Comparison of ENCODE assay signal across 1 cellular context in the genomic region with DNA sequence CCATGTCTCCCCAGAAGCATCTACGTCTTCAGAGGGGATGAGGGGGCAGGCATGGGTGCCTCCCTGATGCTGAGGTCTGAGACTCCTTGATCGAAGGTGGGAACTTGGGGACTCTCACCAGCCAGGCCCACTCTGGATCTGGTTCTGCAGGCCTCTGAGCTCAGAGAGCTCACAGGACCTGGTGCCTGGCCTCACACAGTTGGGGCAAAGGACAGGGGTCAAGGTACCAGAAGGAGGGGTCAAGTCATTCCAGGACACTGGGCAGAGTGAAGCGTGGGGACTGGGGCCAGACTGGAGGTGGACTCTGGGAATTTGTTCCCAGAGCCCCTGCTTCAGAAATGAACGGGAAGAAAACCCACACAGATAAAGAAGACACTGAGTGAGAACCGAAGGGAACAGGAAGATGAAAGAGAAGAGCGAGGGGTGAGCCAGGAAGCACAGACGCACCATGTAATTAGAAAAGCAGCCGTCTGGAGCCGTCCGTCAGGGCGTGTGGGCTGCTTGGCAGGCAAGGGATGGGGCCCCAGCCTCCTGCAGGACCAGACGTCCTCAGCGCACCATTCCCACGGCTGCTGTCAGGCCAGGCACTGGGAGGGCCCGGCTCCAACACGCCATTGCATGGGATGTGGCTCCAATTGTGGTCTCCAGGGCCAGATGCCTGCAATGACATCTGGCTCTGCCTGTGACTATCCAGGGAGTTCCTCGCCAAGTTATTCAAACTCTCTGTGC.
TF ChIP-seq lines count a peak whose summit lies in the region.

No MANE protein-coding gene starts in this region.

TF ChIP-seq in HepG2, 621 proteins besides CTCF, POLR2A, EP300 and RAD21:
- TF ChIP-seq, protein P1, sequence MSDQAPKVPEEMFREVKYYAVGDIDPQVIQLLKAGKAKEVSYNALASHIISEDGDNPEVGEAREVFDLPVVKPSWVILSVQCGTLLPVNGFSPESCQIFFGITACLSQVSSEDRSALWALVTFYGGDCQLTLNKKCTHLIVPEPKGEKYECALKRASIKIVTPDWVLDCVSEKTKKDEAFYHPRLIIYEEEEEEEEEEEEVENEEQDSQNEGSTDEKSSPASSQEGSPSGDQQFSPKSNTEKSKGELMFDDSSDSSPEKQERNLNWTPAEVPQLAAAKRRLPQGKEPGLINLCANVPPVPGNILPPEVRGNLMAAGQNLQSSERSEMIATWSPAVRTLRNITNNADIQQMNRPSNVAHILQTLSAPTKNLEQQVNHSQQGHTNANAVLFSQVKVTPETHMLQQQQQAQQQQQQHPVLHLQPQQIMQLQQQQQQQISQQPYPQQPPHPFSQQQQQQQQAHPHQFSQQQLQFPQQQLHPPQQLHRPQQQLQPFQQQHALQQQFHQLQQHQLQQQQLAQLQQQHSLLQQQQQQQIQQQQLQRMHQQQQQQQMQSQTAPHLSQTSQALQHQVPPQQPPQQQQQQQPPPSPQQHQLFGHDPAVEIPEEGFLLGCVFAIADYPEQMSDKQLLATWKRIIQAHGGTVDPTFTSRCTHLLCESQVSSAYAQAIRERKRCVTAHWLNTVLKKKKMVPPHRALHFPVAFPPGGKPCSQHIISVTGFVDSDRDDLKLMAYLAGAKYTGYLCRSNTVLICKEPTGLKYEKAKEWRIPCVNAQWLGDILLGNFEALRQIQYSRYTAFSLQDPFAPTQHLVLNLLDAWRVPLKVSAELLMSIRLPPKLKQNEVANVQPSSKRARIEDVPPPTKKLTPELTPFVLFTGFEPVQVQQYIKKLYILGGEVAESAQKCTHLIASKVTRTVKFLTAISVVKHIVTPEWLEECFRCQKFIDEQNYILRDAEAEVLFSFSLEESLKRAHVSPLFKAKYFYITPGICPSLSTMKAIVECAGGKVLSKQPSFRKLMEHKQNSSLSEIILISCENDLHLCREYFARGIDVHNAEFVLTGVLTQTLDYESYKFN (CRISPR knock-in tag; conservative IDR thresholded peaks at IDR 0.05) = 0 out of 2 replicates have a peak, but pooled peaks have one; percentile 17
- TF ChIP-seq, protein P2, sequence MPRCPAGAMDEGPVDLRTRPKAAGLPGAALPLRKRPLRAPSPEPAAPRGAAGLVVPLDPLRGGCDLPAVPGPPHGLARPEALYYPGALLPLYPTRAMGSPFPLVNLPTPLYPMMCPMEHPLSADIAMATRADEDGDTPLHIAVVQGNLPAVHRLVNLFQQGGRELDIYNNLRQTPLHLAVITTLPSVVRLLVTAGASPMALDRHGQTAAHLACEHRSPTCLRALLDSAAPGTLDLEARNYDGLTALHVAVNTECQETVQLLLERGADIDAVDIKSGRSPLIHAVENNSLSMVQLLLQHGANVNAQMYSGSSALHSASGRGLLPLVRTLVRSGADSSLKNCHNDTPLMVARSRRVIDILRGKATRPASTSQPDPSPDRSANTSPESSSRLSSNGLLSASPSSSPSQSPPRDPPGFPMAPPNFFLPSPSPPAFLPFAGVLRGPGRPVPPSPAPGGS (CRISPR knock-in tag; IDR thresholded peaks at IDR 0.05) = no peak
- no peak for TF ChIP-seq TARDBP (CRISPR knock-in tag; IDR thresholded peaks at IDR 0.05)
- TF ChIP-seq AGO1 (IDR thresholded peaks at IDR 0.05; ENCODE audit: low read depth, low read length, poor library complexity, severe bottlenecking) = no peak
- no peak for TF ChIP-seq ZNF335 (CRISPR knock-in tag; IDR thresholded peaks at IDR 0.05)
- TF ChIP-seq, protein P3, sequence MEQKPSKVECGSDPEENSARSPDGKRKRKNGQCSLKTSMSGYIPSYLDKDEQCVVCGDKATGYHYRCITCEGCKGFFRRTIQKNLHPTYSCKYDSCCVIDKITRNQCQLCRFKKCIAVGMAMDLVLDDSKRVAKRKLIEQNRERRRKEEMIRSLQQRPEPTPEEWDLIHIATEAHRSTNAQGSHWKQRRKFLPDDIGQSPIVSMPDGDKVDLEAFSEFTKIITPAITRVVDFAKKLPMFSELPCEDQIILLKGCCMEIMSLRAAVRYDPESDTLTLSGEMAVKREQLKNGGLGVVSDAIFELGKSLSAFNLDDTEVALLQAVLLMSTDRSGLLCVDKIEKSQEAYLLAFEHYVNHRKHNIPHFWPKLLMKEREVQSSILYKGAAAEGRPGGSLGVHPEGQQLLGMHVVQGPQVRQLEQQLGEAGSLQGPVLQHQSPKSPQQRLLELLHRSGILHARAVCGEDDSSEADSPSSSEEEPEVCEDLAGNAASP (CRISPR knock-in tag; IDR thresholded peaks at IDR 0.05; ENCODE audit: borderline replicate concordance) = peak; percentile 82; the same call in 1 of the 2 replicates
- TF ChIP-seq RXRA (CRISPR knock-in tag; IDR thresholded peaks at IDR 0.05) = peak; percentile 24; the same call in 1 of the 2 replicates
- TF ChIP-seq ZNF460 (CRISPR knock-in tag; IDR thresholded peaks at IDR 0.05; ENCODE audit: borderline replicate concordance) = no peak
- no peak for TF ChIP-seq NCOA1 (CRISPR knock-in tag; IDR thresholded peaks at IDR 0.05)
- TF ChIP-seq, protein P4, sequence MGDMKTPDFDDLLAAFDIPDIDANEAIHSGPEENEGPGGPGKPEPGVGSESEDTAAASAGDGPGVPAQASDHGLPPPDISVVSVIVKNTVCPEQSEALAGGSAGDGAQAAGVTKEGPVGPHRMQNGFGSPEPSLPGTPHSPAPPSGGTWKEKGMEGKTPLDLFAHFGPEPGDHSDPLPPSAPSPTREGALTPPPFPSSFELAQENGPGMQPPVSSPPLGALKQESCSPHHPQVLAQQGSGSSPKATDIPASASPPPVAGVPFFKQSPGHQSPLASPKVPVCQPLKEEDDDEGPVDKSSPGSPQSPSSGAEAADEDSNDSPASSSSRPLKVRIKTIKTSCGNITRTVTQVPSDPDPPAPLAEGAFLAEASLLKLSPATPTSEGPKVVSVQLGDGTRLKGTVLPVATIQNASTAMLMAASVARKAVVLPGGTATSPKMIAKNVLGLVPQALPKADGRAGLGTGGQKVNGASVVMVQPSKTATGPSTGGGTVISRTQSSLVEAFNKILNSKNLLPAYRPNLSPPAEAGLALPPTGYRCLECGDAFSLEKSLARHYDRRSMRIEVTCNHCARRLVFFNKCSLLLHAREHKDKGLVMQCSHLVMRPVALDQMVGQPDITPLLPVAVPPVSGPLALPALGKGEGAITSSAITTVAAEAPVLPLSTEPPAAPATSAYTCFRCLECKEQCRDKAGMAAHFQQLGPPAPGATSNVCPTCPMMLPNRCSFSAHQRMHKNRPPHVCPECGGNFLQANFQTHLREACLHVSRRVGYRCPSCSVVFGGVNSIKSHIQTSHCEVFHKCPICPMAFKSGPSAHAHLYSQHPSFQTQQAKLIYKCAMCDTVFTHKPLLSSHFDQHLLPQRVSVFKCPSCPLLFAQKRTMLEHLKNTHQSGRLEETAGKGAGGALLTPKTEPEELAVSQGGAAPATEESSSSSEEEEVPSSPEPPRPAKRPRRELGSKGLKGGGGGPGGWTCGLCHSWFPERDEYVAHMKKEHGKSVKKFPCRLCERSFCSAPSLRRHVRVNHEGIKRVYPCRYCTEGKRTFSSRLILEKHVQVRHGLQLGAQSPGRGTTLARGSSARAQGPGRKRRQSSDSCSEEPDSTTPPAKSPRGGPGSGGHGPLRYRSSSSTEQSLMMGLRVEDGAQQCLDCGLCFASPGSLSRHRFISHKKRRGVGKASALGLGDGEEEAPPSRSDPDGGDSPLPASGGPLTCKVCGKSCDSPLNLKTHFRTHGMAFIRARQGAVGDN (CRISPR knock-in tag; IDR thresholded peaks at IDR 0.05) = peak; percentile 19; the same call in 1 of the 2 replicates
- peak; percentile 35; the same call in 1 of the 2 replicates for TF ChIP-seq HNF4A (CRISPR knock-in tag; IDR thresholded peaks at IDR 0.05)
- no peak for TF ChIP-seq ASH2L (IDR thresholded peaks at IDR 0.05; ENCODE audit: insufficient read length, low read depth, low read length)
- TF ChIP-seq NR2F6 (IDR thresholded peaks at IDR 0.05) = peak; percentile 31; the same call in 1 of the 2 replicates
- TF ChIP-seq NR2F6 (CRISPR knock-in tag; IDR thresholded peaks at IDR 0.05) = no peak
TF ChIP-seq in HepG2: peak in this region for 6.
